ENCODE assay signal across 31 cellular contexts in genomic region chr2:3868426-3868825, GRCh38.
"Had no signal": no experiment of that assay in that cellular context is flagged by ENCODE, and none has a peak within 500 bp of the region (broad histone marks: within the 10 kb centered on the region; RNA-seq: fewer than 3 reads in every experiment).

No MANE protein-coding gene starts in this region.

- H3K27me3 ChIP-seq: brain microvascular endothelial cell, cardiac muscle cell, Peyer's patch had no signal

- H3K4me1 ChIP-seq: Peyer's patch had no signal

- DNase-seq: activated CD4-positive, alpha-beta T cell treated with anti-CD3 and anti-CD28 coated beads for 1 hour; activated CD4-positive, alpha-beta T cell treated with anti-CD3 and anti-CD28 coated beads for 48 hours; activated CD4-positive, CD25-positive, alpha-beta regulatory T cell; activated CD8-positive, alpha-beta T cell treated with anti-CD3 and anti-CD28 coated beads for 36 hours; activated effector memory CD4-positive, alpha-beta T cell treated with anti-CD3 and anti-CD28 coated beads, Interleukin-2, amount 50 U/mL, for 16 hours; activated naive CD4-positive, alpha-beta T cell; activated naive CD4-positive, alpha-beta T cell treated with anti-CD3 and anti-CD28 coated beads, Interleukin-2, amount 50 U/mL, for 16 hours; activated naive CD8-positive, alpha-beta T cell treated with anti-CD3 and anti-CD28 coated beads for 36 hours; activated T-cell treated with anti-CD3 and anti-CD28 coated beads, Interleukin-2, amount 50 U/mL, for 1 hour; activated T-cell treated with anti-CD3 and anti-CD28 coated beads, Interleukin-2, amount 50 U/mL, for 72 hours; amniotic stem cell; aorta; brain microvascular endothelial cell; Kasumi-1; KG1; MM.1S; MV-4-11; NCI-H1092; NCI-H1436 treated with DMSO at 0.1 percent for 48 hours; NCI-H1694 treated with DMSO at 0.1 percent for 48 hours; NCI-H2029; NCI-H345; NCI-H524 treated with DMSO at 0.1 percent for 48 hours; NK-92 treated with Interleukin-12 subunit alpha and Interleukin-12 subunit beta, amount 100 ng/mL, for 24 hours; PC-3; Peyer's patch; RPMI8226; T1000; WERI-Rb-1 had no signal

- H3K27me3 Mint-ChIP-seq: activated CD8-positive, alpha-beta T cell treated with anti-CD3 and anti-CD28 coated beads for 36 hours; activated T-helper 17 cell treated with anti-CD3 and anti-CD28 coated beads, Interleukin-2, amount 50 U/mL, for 72 hours had no signal

- H3K9me3 ChIP-seq: Peyer's patch had no signal

- H3K36me3 ChIP-seq: brain microvascular endothelial cell, cardiac muscle cell, Peyer's patch, WERI-Rb-1 had no signal

- H3K4me3 ChIP-seq: cardiac muscle cell, Peyer's patch had no signal

- H3K4me3 Mint-ChIP-seq: activated CD8-positive, alpha-beta T cell treated with anti-CD3 and anti-CD28 coated beads for 36 hours; activated naive CD8-positive, alpha-beta T cell treated with anti-CD3 and anti-CD28 coated beads for 36 hours; activated T-cell treated with anti-CD3 and anti-CD28 coated beads, Interleukin-2, amount 50 U/mL, for 72 hours; activated T-helper 17 cell treated with anti-CD3 and anti-CD28 coated beads, Interleukin-2, amount 50 U/mL, for 72 hours had no signal

- H3K27ac ChIP-seq: brain microvascular endothelial cell, Peyer's patch, WERI-Rb-1 had no signal

- H3K27ac Mint-ChIP-seq: activated CD8-positive, alpha-beta T cell treated with anti-CD3 and anti-CD28 coated beads for 36 hours; activated naive CD8-positive, alpha-beta T cell treated with anti-CD3 and anti-CD28 coated beads for 36 hours; activated T-cell treated with anti-CD3 and anti-CD28 coated beads, Interleukin-2, amount 50 U/mL, for 72 hours; activated T-helper 17 cell treated with anti-CD3 and anti-CD28 coated beads, Interleukin-2, amount 50 U/mL, for 72 hours had no signal

- H3K4me1 Mint-ChIP-seq: activated naive CD8-positive, alpha-beta T cell treated with anti-CD3 and anti-CD28 coated beads for 36 hours; activated T-helper 17 cell treated with anti-CD3 and anti-CD28 coated beads, Interleukin-2, amount 50 U/mL, for 72 hours had no signal

- H3K36me3 Mint-ChIP-seq: activated naive CD8-positive, alpha-beta T cell treated with anti-CD3 and anti-CD28 coated beads for 36 hours had no signal

- ATAC-seq: activated CD8-positive, alpha-beta T cell treated with anti-CD3 and anti-CD28 coated beads for 36 hours; activated T-cell treated with anti-CD3 and anti-CD28 coated beads, Interleukin-2, amount 50 U/mL, for 72 hours; activated T-helper 17 cell treated with anti-CD3 and anti-CD28 coated beads, Interleukin-2, amount 50 U/mL, for 72 hours; PC-3 had no signal

- H3K9me3 Mint-ChIP-seq: activated CD8-positive, alpha-beta T cell treated with anti-CD3 and anti-CD28 coated beads for 36 hours; activated naive CD8-positive, alpha-beta T cell treated with anti-CD3 and anti-CD28 coated beads for 36 hours; activated T-cell treated with anti-CD3 and anti-CD28 coated beads, Interleukin-2, amount 50 U/mL, for 72 hours; activated T-helper 17 cell treated with anti-CD3 and anti-CD28 coated beads, Interleukin-2, amount 50 U/mL, for 72 hours had no signal
